ENCODE assay signal across 8 cellular contexts in genomic region chr3:29777869-29778268, GRCh38.
"Had no signal": no experiment of that assay in that cellular context is flagged by ENCODE, and none has a peak within 500 bp of the region (broad histone marks: within the 10 kb centered on the region; RNA-seq: fewer than 3 reads in every experiment).

No MANE protein-coding gene starts in this region.

- DNase-seq: H9, HCEC 1CT, IMR-90 had no signal

- H2AFZ ChIP-seq: GM23338 had no signal

- ATAC-seq: GM23338, K562 had no signal

- H3K4me2 ChIP-seq: GM23338 had no signal

- FAIRE-seq: H1, H54, K562 had no signal

- H3K4me3 ChIP-seq: GM23338, K562 had no signal

- H3K27ac ChIP-seq: HL-60 had no signal

- H3K4me3 Mint-ChIP-seq: GM23338, H9 had no signal

- H3K27ac Mint-ChIP-seq: GM23338, H9 had no signal
